Comparison of ENCODE assay signal across 9 cellular contexts in genomic region chr3:142947799-142948575, GRCh38. TPM values are rescaled to one million over a fixed set of nuclear protein-coding genes. Genes with fewer than 3 reads are reported as not detected.
DNase-seq lines count a peak whose midpoint lies in the region; ATAC-seq and TF ChIP-seq lines count a peak whose summit lies in the region.
"Had no signal": no experiment of that assay in that cellular context is flagged by ENCODE, and none has a peak within 500 bp of the region (broad histone marks: within the 10 kb centered on the region; RNA-seq: fewer than 3 reads in every experiment).

No MANE protein-coding gene starts in this region.

- no peak for TF ChIP-seq EP300 in gastroesophageal sphincter (IDR thresholded peaks at IDR 0.05)

- H2AFZ ChIP-seq in GM23338 = peak overlapping the region; percentile 96; the same call in 1 of the 2 replicates

- H3K36me3 ChIP-seq in GM23338 (ENCODE audit: insufficient read depth) = no peaks in the 10 kb centered on the region
- no peaks in the 10 kb centered on the region for H3K36me3 ChIP-seq in gastroesophageal sphincter

- peak overlapping the region; percentile 74 for H3K4me2 ChIP-seq in GM23338

- H3K27me3 ChIP-seq in GM23338 (ENCODE audit: insufficient read depth) = peaks cover 23% of the 10 kb centered on the region
- H3K27me3 ChIP-seq in gastroesophageal sphincter = peaks cover 55% of the 10 kb centered on the region

- H3K27ac ChIP-seq in GM23338 (ENCODE audit: low read depth) (no peak overlapping the region), gastroesophageal sphincter (no peak overlapping the region)

- peaks cover 3% of the 10 kb centered on the region for H3K27me3 Mint-ChIP-seq in GM23338 (ENCODE audit: insufficient read depth, low read depth, poor library complexity)
- H3K27me3 Mint-ChIP-seq in chondrocyte (ENCODE audit: low read depth) = peaks cover 4% of the 10 kb centered on the region

- TF ChIP-seq CTCF in GM23338 (conservative IDR thresholded peaks at IDR 0.05; ENCODE audit: low read depth in 2 of 2) (no peak), chondrocyte (IDR thresholded peaks at IDR 0.05) (no peak), gastroesophageal sphincter (IDR thresholded peaks at IDR 0.05) (no peak)

- WGBS in gastroesophageal sphincter (ENCODE audit: low coverage in 1 of 2), 2 donors = 61 to 100% methylated on average over 1 to 9 of the region's 13 CpGs

- no peaks in the 10 kb centered on the region for H3K9me3 ChIP-seq in gastroesophageal sphincter

- no peaks in the 10 kb centered on the region for H3F3A ChIP-seq in GM23338 (replicated peaks; ENCODE audit: low read depth)

- H3K27ac Mint-ChIP-seq in GM23338 = no peak overlapping the region
- H3K27ac Mint-ChIP-seq in chondrocyte (ENCODE audit: unreplicated experiment) = no peak overlapping the region

- H3K79me2 ChIP-seq in GM23338 (replicated peaks; ENCODE audit: insufficient read depth) = no peaks in the 10 kb centered on the region

- peaks cover 6% of the 10 kb centered on the region for H3K4me1 Mint-ChIP-seq in GM23338
- H3K4me1 Mint-ChIP-seq in chondrocyte (ENCODE audit: low read depth) = no peaks in the 10 kb centered on the region

- peaks cover 8% of the 10 kb centered on the region; the same call in 1 of the 2 replicates for H3K4me1 ChIP-seq in GM23338 (ENCODE audit: insufficient read depth)
- H3K4me1 ChIP-seq in gastroesophageal sphincter = peaks cover 0 to 6% (median 0%) of the 10 kb centered on the region in 3 donors

- H3K4me3 Mint-ChIP-seq in GM23338 (no peak overlapping the region), chondrocyte (ENCODE audit: unreplicated experiment) (no peak overlapping the region)

- no peak for ATAC-seq in GM23338
- no peak for ATAC-seq in gastroesophageal sphincter

- H3K9me3 Mint-ChIP-seq in GM23338 (no peaks in the 10 kb centered on the region), chondrocyte (ENCODE audit: low read depth) (no peaks in the 10 kb centered on the region)

- TF ChIP-seq POLR2A in gastroesophageal sphincter (IDR thresholded peaks at IDR 0.05) = no peak

- no peaks in the 10 kb centered on the region for H4K20me1 ChIP-seq in GM23338 (replicated peaks; ENCODE audit: insufficient read depth)

- DNase-seq in NOMO-1 treated with DMSO at 0.1 percent for 48 hours (lab: John Stamatoyannopoulos, UW; ENCODE audit: unreplicated experiment) (peak; percentile 15), NOMO-1 (lab: John Stamatoyannopoulos, UW; ENCODE audit: unreplicated experiment in 2 of 2) (no peak), GM23338 (ENCODE audit: low spot score) (peak; percentile 33), islet precursor cell (peak; percentile 76), chondrocyte (ENCODE audit: low spot score) (no peak), 8988T (no peak)
- DNase-seq in activated T-helper 9 cell treated with anti-CD3 and anti-CD28 coated beads, Interleukin-2, amount 50 U/mL, for 16 hours (ENCODE audit: low read depth) = peak; percentile 10
- DNase-seq: NCI-H2029 treated with DMSO at 0.1 percent for 48 hours had no signal

- H3K4me3 ChIP-seq in GM23338 = peak overlapping the region; percentile 48
- H3K4me3 ChIP-seq in gastroesophageal sphincter = peak overlapping the region in 1 of 2 donors; percentile 17

- no peaks in the 10 kb centered on the region; the same call in 1 of the 2 replicates for H3K9me2 ChIP-seq in GM23338 (ENCODE audit: insufficient read depth)

- no peaks in the 10 kb centered on the region for H3K36me3 Mint-ChIP-seq in GM23338 (ENCODE audit: low read depth)
- no peaks in the 10 kb centered on the region for H3K36me3 Mint-ChIP-seq in chondrocyte (ENCODE audit: low read depth)

TF ChIP-seq in GM23338, 12 proteins besides CTCF, POLR2A, EP300 and RAD21 (continues in another document):
- TF ChIP-seq ZNF331 (CRISPR knock-in tag; IDR thresholded peaks at IDR 0.05; ENCODE audit: low read depth) (no peak), POLR2AphosphoS5 (IDR thresholded peaks at IDR 0.05; ENCODE audit: low read depth) (no peak), ZNF462 (CRISPR knock-in tag; IDR thresholded peaks at IDR 0.05) (no peak), ZNF114 (CRISPR knock-in tag; IDR thresholded peaks at IDR 0.05) (no peak), EZH2phosphoT487 (IDR thresholded peaks at IDR 0.05; ENCODE audit: unreplicated experiment) (no peak), CREB1 (CRISPR knock-in tag; IDR thresholded peaks at IDR 0.05; ENCODE audit: low read depth) (no peak), EZH2 (IDR thresholded peaks at IDR 0.05; ENCODE audit: low read depth, unreplicated experiment) (no peak), ETS1 (IDR thresholded peaks at IDR 0.05) (no peak), STAT1 (IDR thresholded peaks at IDR 0.05; ENCODE audit: unreplicated experiment) (no peak)

RNA-seq across cellular contexts. Expression of gene PAQR9, which starts 15.5 kb away (rescaled TPM):
- 2.0 and 2.3 TPM in 2 replicates for total RNA-seq in GM23338 (2014; rRNA removed; shearing (Covaris generic))
- 2.0 and 2.2 TPM in 2 replicates for polyA plus RNA-seq in GM23338 (2016; fragmentation: Nextera tagmentation; extraction: Ambion mirVana)
- total RNA-seq in chondrocyte = not detected in 3 replicates
- total RNA-seq in gastroesophageal sphincter = not detected

RNA-seq across cellular contexts. Expression of gene U2SURP, which starts 53.4 kb away (rescaled TPM):
- total RNA-seq in GM23338 (2014; rRNA removed; shearing (Covaris generic)) = 108 and 116 TPM in 2 replicates
- 339 and 372 TPM in 2 replicates for polyA plus RNA-seq in GM23338 (2016; fragmentation: Nextera tagmentation; extraction: Ambion mirVana)
- total RNA-seq in chondrocyte (63.0 to 72.9 TPM (median 63.7 TPM) in 3 replicates), gastroesophageal sphincter (100 to 1,000 TPM in 1 of 4 donors, 10 to 100 TPM in 3; 40.5 to 111 (median 60.4) TPM)

RNA-seq across cellular contexts. Expression of gene PCOLCE2, which starts 59.1 kb away (rescaled TPM):
- total RNA-seq in GM23338 (2014; rRNA removed; shearing (Covaris generic)) = 17.7 and 18.6 TPM in 2 replicates
- 17.4 and 22.6 TPM in 2 replicates for polyA plus RNA-seq in GM23338 (2016; fragmentation: Nextera tagmentation; extraction: Ambion mirVana)
- 2.6 to 9.3 TPM (median 2.7 TPM) in 3 replicates for total RNA-seq in chondrocyte
- 10 to 100 TPM; 13.5 to 88.1 (median 44.2) TPM for total RNA-seq in gastroesophageal sphincter

Comparison
In these comparisons a context has a peak if more than half of its experiments do, and no peak if none do; other contexts are left out.
1. DNase-seq: peak in NOMO-1 treated with DMSO at 0.1 percent for 48 hours (single experiment), GM23338 (single experiment), activated T-helper 9 cell treated with anti-CD3 and anti-CD28 coated beads, Interleukin-2, amount 50 U/mL, for 16 hours (single experiment) and islet precursor cell (single experiment); none in NOMO-1 (0 of 2), chondrocyte (single experiment) and 8988T (single experiment).